27 cellular contexts compared by ENCODE assay signal in genomic region chr17:54781389-54781788, GRCh38.
DNase-seq lines count a peak whose midpoint lies in the region; ATAC-seq, FAIRE-seq and TF ChIP-seq lines count a peak whose summit lies in the region.
"Had no signal": no experiment of that assay in that cellular context is flagged by ENCODE, and none has a peak within 500 bp of the region (broad histone marks: within the 10 kb centered on the region; RNA-seq: fewer than 3 reads in every experiment).

No MANE protein-coding gene starts in this region.

- no peak for TF ChIP-seq RAD21 in HepG2 (CRISPR knock-in tag; IDR thresholded peaks at IDR 0.05)

- DNase-seq in NCI-H82 (lab: John Stamatoyannopoulos, UW) (peak; percentile 53), NCI-H82 treated with DMSO at 0.1 percent for 48 hours (lab: John Stamatoyannopoulos, UW; ENCODE audit: unreplicated experiment) (no peak), HT1080 (ENCODE audit: low read depth) (peak; percentile 20), epithelial cell of esophagus (ENCODE audit: low read depth) (peak; percentile 6), HepG2 (ENCODE audit: low spot score) (no peak), glutamatergic neuron (no peak)
- no peak for DNase-seq in activated CD8-positive, alpha-beta T cell treated with anti-CD3 and anti-CD28 coated beads for 36 hours
- DNase-seq: ACHN; AML-193; CD4-positive, alpha-beta T cell; CD8-positive, alpha-beta memory T cell; DMS 273 treated with DMSO at 0.1 percent for 48 hours; DMS79; EL; GF-D8; GOT3; HFFc6 had no signal

- no peaks in the 10 kb centered on the region for H3K79me2 ChIP-seq in HepG2 (ENCODE audit: insufficient read depth, low read length)

- peaks cover 2% of the 10 kb centered on the region for H3K27me3 Mint-ChIP-seq in activated CD8-positive, alpha-beta T cell treated with anti-CD3 and anti-CD28 coated beads for 36 hours
- H3K27me3 Mint-ChIP-seq in glutamatergic neuron (ENCODE audit: unreplicated experiment): no peaks in the 10 kb centered on the region
- H3K27me3 Mint-ChIP-seq: CD4-positive, alpha-beta T cell; CD8-positive, alpha-beta memory T cell had no signal

- H2AFZ ChIP-seq in HepG2 (ENCODE audit: low read length): no peak overlapping the region

- H3K4me1 ChIP-seq in HepG2 (ENCODE audit: insufficient read depth, low read length): no peaks in the 10 kb centered on the region
- H3K4me1 ChIP-seq: BLaER1 treated with 17β-estradiol and CSF1 and Interleukin-3, amounts not matched to agents 10 nM and 100 nM; HAP-1 had no signal

- TF ChIP-seq CTCF in epithelial cell of esophagus (IDR thresholded peaks at IDR 0.05; ENCODE audit: insufficient read depth, low read depth, low read length, missing control alignments): no peak
- no peak for TF ChIP-seq CTCF in HepG2 (CRISPR knock-in tag; IDR thresholded peaks at IDR 0.05)
- no peak for TF ChIP-seq CTCF in activated CD8-positive, alpha-beta T cell treated with anti-CD3 and anti-CD28 coated beads for 36 hours (IDR thresholded peaks at IDR 0.05)
- TF ChIP-seq CTCF in glutamatergic neuron (IDR thresholded peaks at IDR 0.05; ENCODE audit: partially characterized antibody, unreplicated experiment): no peak

- H3K4me1 Mint-ChIP-seq in activated CD8-positive, alpha-beta T cell treated with anti-CD3 and anti-CD28 coated beads for 36 hours (ENCODE audit: low read depth): no peaks in the 10 kb centered on the region
- H3K4me1 Mint-ChIP-seq in glutamatergic neuron (ENCODE audit: low read depth, unreplicated experiment): no peaks in the 10 kb centered on the region
- H3K4me1 Mint-ChIP-seq: CD14-positive monocyte; CD8-positive, alpha-beta memory T cell had no signal

- no peaks in the 10 kb centered on the region for H3K36me3 Mint-ChIP-seq in activated CD8-positive, alpha-beta T cell treated with anti-CD3 and anti-CD28 coated beads for 36 hours (ENCODE audit: low read depth)
- no peaks in the 10 kb centered on the region for H3K36me3 Mint-ChIP-seq in glutamatergic neuron (ENCODE audit: unreplicated experiment)
- H3K36me3 Mint-ChIP-seq: CD14-positive monocyte; CD8-positive, alpha-beta memory T cell had no signal

- no peak overlapping the region for H3K9ac ChIP-seq in HepG2 (ENCODE audit: insufficient read depth, low read depth, low read length)
- H3K9ac ChIP-seq: BLaER1 treated with 17β-estradiol and CSF1 and Interleukin-3, amounts not matched to agents 10 nM and 100 nM had no signal

- BruUV-seq in HepG2 (replicated peaks; lab: Mats Ljungman, UMichigan): no TSS peak

- H3K27ac ChIP-seq in HepG2 (ENCODE audit: extremely low read length, insufficient read depth, low read length): no peak overlapping the region
- H3K27ac ChIP-seq: 22Rv1; BLaER1 treated with 17β-estradiol and CSF1 and Interleukin-3, amounts not matched to agents 10 nM and 100 nM had no signal

- ATAC-seq in HepG2 (no peak; the same call in 2 of the 3 replicates), HG03571 (IDR thresholded peaks at IDR 0.05; ENCODE audit: unreplicated experiment) (no peak)
- no peak for ATAC-seq in activated CD8-positive, alpha-beta T cell treated with anti-CD3 and anti-CD28 coated beads for 36 hours

- no peaks in the 10 kb centered on the region for H4K20me1 ChIP-seq in HepG2 (ENCODE audit: insufficient read depth, low read length)
- H4K20me1 ChIP-seq: BLaER1 treated with 17β-estradiol and CSF1 and Interleukin-3, amounts not matched to agents 10 nM and 100 nM had no signal

- POLR2A ChIA-PET in HepG2 (lab: Yijun Ruan, JAX): no interaction called here
- POLR2A ChIA-PET in activated CD8-positive, alpha-beta T cell treated with anti-CD3 and anti-CD28 coated beads for 36 hours (lab: Charles Lee): no interaction called here

- no peak overlapping the region for H3K4me3 Mint-ChIP-seq in activated CD8-positive, alpha-beta T cell treated with anti-CD3 and anti-CD28 coated beads for 36 hours
- H3K4me3 Mint-ChIP-seq in glutamatergic neuron (ENCODE audit: unreplicated experiment): no peak overlapping the region
- H3K4me3 Mint-ChIP-seq: CD14-positive monocyte; CD4-positive, alpha-beta T cell; CD8-positive, alpha-beta memory T cell; HFFc6 had no signal

- no peaks in the 10 kb centered on the region for H3K36me3 ChIP-seq in HepG2 (replicated peaks in 1 of 2; ENCODE audit: control insufficient read depth in 1 of 2, insufficient read depth in 2 of 2, low read length in 2 of 2)
- H3K36me3 ChIP-seq: BE2C; BLaER1 treated with 17β-estradiol and CSF1 and Interleukin-3, amounts not matched to agents 10 nM and 100 nM; HAP-1 had no signal

- TF ChIP-seq EP300 in HepG2 (IDR thresholded peaks at IDR 0.05; ENCODE audit: low read depth in 2 of 2, low read length in 2 of 2): no peak
- TF ChIP-seq EP300 in HepG2 (CRISPR knock-in tag; IDR thresholded peaks at IDR 0.05; ENCODE audit: borderline replicate concordance): no peak

- H3K4me3 ChIP-seq in epithelial cell of esophagus (ENCODE audit: low read length): no peak overlapping the region
- no peak overlapping the region for H3K4me3 ChIP-seq in HepG2 (replicated peaks in 1 of 3; ENCODE audit: insufficient read depth in 1 of 3, low read depth in 2 of 3, low read length in 3 of 3)
- H3K4me3 ChIP-seq: BLaER1 treated with 17β-estradiol and CSF1 and Interleukin-3, amounts not matched to agents 10 nM and 100 nM; HAP-1 had no signal

- no peaks in the 10 kb centered on the region for H3K9me3 Mint-ChIP-seq in activated CD8-positive, alpha-beta T cell treated with anti-CD3 and anti-CD28 coated beads for 36 hours
- peaks cover 2% of the 10 kb centered on the region for H3K9me3 Mint-ChIP-seq in glutamatergic neuron (ENCODE audit: unreplicated experiment)

- FAIRE-seq in HepG2 (lab: Jason Lieb, UNC): no peak
- FAIRE-seq: D721Med, GM12891, GM18507, H54 had no signal

- no peak overlapping the region for H3K4me2 ChIP-seq in HepG2 (ENCODE audit: low read depth, low read length)
- H3K4me2 ChIP-seq: BLaER1 treated with 17β-estradiol and CSF1 and Interleukin-3, amounts not matched to agents 10 nM and 100 nM had no signal

- 7% methylated on average over 3 of the region's 3 CpGs for WGBS in HepG2 (ENCODE audit: low lambda C conversion rate)

- H3K9me3 ChIP-seq in HepG2 (ENCODE audit: low read length): no peaks in the 10 kb centered on the region
- H3K9me3 ChIP-seq: BE2C; BLaER1 treated with 17β-estradiol and CSF1 and Interleukin-3, amounts not matched to agents 10 nM and 100 nM; HAP-1 had no signal

- CTCF ChIA-PET in HepG2 (lab: Yijun Ruan, JAX; ENCODE audit: low intra/inter-chr PET ratio, low total read pairs): no interaction called here
- CTCF ChIA-PET in activated CD8-positive, alpha-beta T cell treated with anti-CD3 and anti-CD28 coated beads for 36 hours (lab: Charles Lee): no interaction called here

- TF ChIP-seq POLR2A in HepG2 (IDR thresholded peaks at IDR 0.05; ENCODE audit: insufficient read depth in 1 of 2, low read depth in 2 of 2, low read length in 2 of 2): no peak

- no peaks in the 10 kb centered on the region; a peak in 1 of 5 replicates for H3K27me3 ChIP-seq in HepG2 (ENCODE audit: control insufficient read depth in 1 of 2, insufficient read depth in 2 of 2, low read length in 2 of 2)
- H3K27me3 ChIP-seq: BE2C; BLaER1 treated with 17β-estradiol and CSF1 and Interleukin-3, amounts not matched to agents 10 nM and 100 nM had no signal

- intact Hi-C loops in HepG2 (cut with micrococcal nuclease; ENCODE audit: unreplicated experiment): no loop called here
- intact Hi-C loops in activated CD8-positive, alpha-beta T cell treated with anti-CD3 and anti-CD28 coated beads for 36 hours (cut with micrococcal nuclease): no loop called here

- no peak overlapping the region for H3K27ac Mint-ChIP-seq in activated CD8-positive, alpha-beta T cell treated with anti-CD3 and anti-CD28 coated beads for 36 hours
- H3K27ac Mint-ChIP-seq in glutamatergic neuron (ENCODE audit: unreplicated experiment): no peak overlapping the region
- H3K27ac Mint-ChIP-seq: CD14-positive monocyte; CD4-positive, alpha-beta T cell; CD8-positive, alpha-beta memory T cell; HFFc6 had no signal

- in situ Hi-C loops in HepG2 (cut with HindIII; ENCODE audit: extremely low pct_ligation_motif_present, low pct_unique_long_range_greater_than_20kb): no loop called here

TF ChIP-seq in HepG2, 621 proteins besides CTCF, POLR2A, EP300 and RAD21:
- no peak for TF ChIP-seq ZNF280D (CRISPR knock-in tag; IDR thresholded peaks at IDR 0.05)
- 0 out of 2 replicates have a peak, but pooled peaks have one; percentile 26 for TF ChIP-seq ELF4 (CRISPR knock-in tag; IDR thresholded peaks at IDR 0.05; ENCODE audit: borderline replicate concordance)

Comparison
In these comparisons a context has a peak if more than half of its experiments do, and no peak if none do; other contexts are left out.
1. DNase-seq: peak in NCI-H82 (single experiment), HT1080 (single experiment) and epithelial cell of esophagus (single experiment); none in NCI-H82 treated with DMSO at 0.1 percent for 48 hours (single experiment), HepG2 (single experiment), activated CD8-positive, alpha-beta T cell treated with anti-CD3 and anti-CD28 coated beads for 36 hours (single experiment) and glutamatergic neuron (single experiment).